Comparison of ENCODE assay signal across 14 cellular contexts in the genomic region with DNA sequence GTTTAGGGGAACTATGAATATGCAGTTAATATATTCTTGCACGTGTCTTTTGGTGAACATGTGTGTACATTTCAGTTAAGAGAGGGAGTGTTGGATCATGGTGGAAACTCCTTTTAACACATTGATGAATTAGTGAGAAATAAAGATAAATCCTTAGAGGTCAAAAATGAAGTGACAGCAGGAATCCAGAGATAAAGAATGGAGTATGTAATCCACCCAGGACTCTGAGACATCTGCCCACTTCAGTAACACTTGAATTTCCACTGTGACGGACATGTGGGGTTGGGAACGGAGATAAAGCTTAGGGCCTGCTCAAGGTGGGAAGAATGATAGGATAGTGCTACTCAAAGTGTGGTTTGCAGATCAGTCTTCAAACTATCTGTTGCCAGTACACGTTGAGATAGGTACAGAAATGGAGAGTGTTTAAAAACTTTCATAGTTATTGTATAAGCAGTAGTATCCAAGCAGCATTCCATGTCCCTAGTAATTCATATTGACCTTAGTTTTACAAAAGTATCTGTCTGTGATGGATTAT. TPM values are rescaled to one million over a fixed set of nuclear protein-coding genes. Genes with fewer than 3 reads are reported as not detected.
A peak's percentile ranks its signal among the peaks of the same experiment; 100 is the strongest.
DNase-seq lines count a peak whose midpoint lies in the region; ATAC-seq and TF ChIP-seq lines count a peak whose summit lies in the region.
"Had no signal": no experiment of that assay in that cellular context is flagged by ENCODE, and none has a peak within 500 bp of the region (broad histone marks: within the 10 kb centered on the region; RNA-seq: fewer than 3 reads in every experiment).

No MANE protein-coding gene starts in this region.

- TF ChIP-seq CTCF in right atrium auricular region (IDR thresholded peaks at IDR 0.05): no peak

- H3K4me3 ChIP-seq in right atrium auricular region: no peak overlapping the region
- H3K4me3 ChIP-seq: BLaER1 had no signal

- H3K9me3 ChIP-seq in right atrium auricular region: no peaks in the 10 kb centered on the region
- H3K9me3 ChIP-seq: BLaER1 had no signal

- no peaks in the 10 kb centered on the region for H3K4me1 ChIP-seq in right atrium auricular region
- H3K4me1 ChIP-seq: BLaER1 had no signal

- ATAC-seq in GM18907 (IDR thresholded peaks at IDR 0.05; ENCODE audit: unreplicated experiment): peak; percentile 14

- DNase-seq in NCI-H82 (lab: John Stamatoyannopoulos, UW): peak; percentile 19
- no peak for DNase-seq in NCI-H82 treated with DMSO at 0.1 percent for 48 hours (lab: John Stamatoyannopoulos, UW; ENCODE audit: unreplicated experiment)
- DNase-seq in OCI-M1 (lab: John Stamatoyannopoulos, UW): peak; percentile 89
- peak; percentile 54 for DNase-seq in inferior parietal cortex (ENCODE audit: extremely low spot score)
- no peak for DNase-seq in right atrium auricular region (ENCODE audit: low spot score)
- no peak for DNase-seq in NCI-H774 (lab: John Stamatoyannopoulos, UW)
- DNase-seq in GF-D8 (lab: John Stamatoyannopoulos, UW): no peak
- DNase-seq: 8988T, Calu3, DMS79, GOT3, H9 had no signal

- no peaks in the 10 kb centered on the region for H3K36me3 ChIP-seq in right atrium auricular region
- H3K36me3 ChIP-seq: BLaER1 had no signal

- no peak overlapping the region for H3K27ac ChIP-seq in right atrium auricular region
- H3K27ac ChIP-seq: BLaER1 had no signal

- peaks cover 0 to 4% of the 10 kb centered on the region in 2 donors for H3K27me3 ChIP-seq in right atrium auricular region

RNA-seq across cellular contexts. Expression of gene RELN, which starts 6.6 kb away (rescaled TPM):
- 1 to 10 TPM; 6.9 to 8.0 TPM for total RNA-seq in right atrium auricular region

Comparison
In these comparisons a context has a peak if more than half of its experiments do, and no peak if none do; other contexts are left out.
1. DNase-seq: peak in NCI-H82 (single experiment), OCI-M1 (single experiment) and inferior parietal cortex (single experiment); none in NCI-H82 treated with DMSO at 0.1 percent for 48 hours (single experiment), right atrium auricular region (single experiment), NCI-H774 (single experiment) and GF-D8 (single experiment).